Comparison of ENCODE assay signal across 8 cellular contexts in genomic region chr1:65068202-65069011, GRCh38.
DNase-seq lines count a peak whose midpoint lies in the region; ATAC-seq and TF ChIP-seq lines count a peak whose summit lies in the region.

No MANE protein-coding gene starts in this region.

- H3K36me3 Mint-ChIP-seq in activated naive CD8-positive, alpha-beta T cell treated with anti-CD3 and anti-CD28 coated beads, Interleukin-2, amount 10 ng/mL, durations not matched to agents 7 days and 5 days, result peaks cover 2% of the 10 kb centered on the region

- POLR2A ChIA-PET in activated naive CD8-positive, alpha-beta T cell treated with anti-CD3 and anti-CD28 coated beads, Interleukin-2, amount 10 ng/mL, durations not matched to agents 7 days and 5 days (lab: Charles Lee), result interaction anchor here (1.3 kb wide), 1 partner anchor 102 kb away, joined by 7 read pairs; the partner anchor contains the start of gene JAK1

- TF ChIP-seq EP300 in sigmoid colon (IDR thresholded peaks at IDR 0.05), result no peak

- peak overlapping the region; percentile 89 for H3K4me3 Mint-ChIP-seq in activated naive CD8-positive, alpha-beta T cell treated with anti-CD3 and anti-CD28 coated beads, Interleukin-2, amount 10 ng/mL, durations not matched to agents 7 days and 5 days

- H3K9me3 Mint-ChIP-seq in activated naive CD8-positive, alpha-beta T cell treated with anti-CD3 and anti-CD28 coated beads, Interleukin-2, amount 10 ng/mL, durations not matched to agents 7 days and 5 days, result no peaks in the 10 kb centered on the region

- DNase-seq in NCI-H1694 (lab: John Stamatoyannopoulos, UW), result peak; percentile 55
- DNase-seq in activated naive CD8-positive, alpha-beta T cell treated with anti-CD3 and anti-CD28 coated beads, Interleukin-2, amount 10 ng/mL, durations not matched to agents 7 days and 5 days, result no peak
- peak; percentile 16 for DNase-seq in hepatocyte (ENCODE audit: low spot score)
- DNase-seq in sigmoid colon, result no peak
- no peak for DNase-seq in ecto neural progenitor cell (ENCODE audit: low spot score)
- no peak for DNase-seq in mesenteric fat pad (ENCODE audit: low spot score)

- peak overlapping the region; percentile 93 for H3K27ac Mint-ChIP-seq in activated naive CD8-positive, alpha-beta T cell treated with anti-CD3 and anti-CD28 coated beads, Interleukin-2, amount 10 ng/mL, durations not matched to agents 7 days and 5 days

- peaks cover 6% of the 10 kb centered on the region for H3K27me3 Mint-ChIP-seq in activated naive CD8-positive, alpha-beta T cell treated with anti-CD3 and anti-CD28 coated beads, Interleukin-2, amount 10 ng/mL, durations not matched to agents 7 days and 5 days

- no peaks in the 10 kb centered on the region for H3K27me3 ChIP-seq in BLaER1 treated with 17β-estradiol and CSF1 and Interleukin-3, amounts not matched to agents 10 nM and 100 nM
- H3K27me3 ChIP-seq in hepatocyte (peaks cover 13% of the 10 kb centered on the region), sigmoid colon (no peaks in the 10 kb centered on the region)

- intact Hi-C loops in sigmoid colon (cut with DNase I), result loop anchor here (2.0 to 10.0 kb wide), 8 partner anchors 102 to 1859 kb away; partner anchors contain the start of genes JAK1, LEPR, LEPROT and RAVER2

- peak overlapping the region; percentile 76 to 91 (median 86) for H3K4me3 ChIP-seq in BLaER1 treated with 17β-estradiol and CSF1 and Interleukin-3, amounts not matched to agents 10 nM and 100 nM
- H3K4me3 ChIP-seq in hepatocyte, result peak overlapping the region; percentile 77
- peak overlapping the region; percentile 91 to 95 (median 94) for H3K4me3 ChIP-seq in sigmoid colon

- peaks cover 30% of the 10 kb centered on the region for H3K4me1 Mint-ChIP-seq in activated naive CD8-positive, alpha-beta T cell treated with anti-CD3 and anti-CD28 coated beads, Interleukin-2, amount 10 ng/mL, durations not matched to agents 7 days and 5 days

- peaks cover 4% of the 10 kb centered on the region for H3K79me2 ChIP-seq in hepatocyte

- no peaks in the 10 kb centered on the region for H3K9me2 ChIP-seq in hepatocyte (replicated peaks; ENCODE audit: insufficient read depth)

- H3K36me3 ChIP-seq in BLaER1 treated with 17β-estradiol and CSF1 and Interleukin-3, amounts not matched to agents 10 nM and 100 nM, result no peaks in the 10 kb centered on the region
- H3K36me3 ChIP-seq in hepatocyte (replicated peaks; ENCODE audit: insufficient read depth, low read depth) (no peaks in the 10 kb centered on the region), sigmoid colon (peaks cover 0 to 4% (median 0%) of the 10 kb centered on the region in 4 donors)

- peaks cover 6 to 28% (median 23%) of the 10 kb centered on the region in 11 experiments; a peak in 13 of 22 replicates for H4K20me1 ChIP-seq in BLaER1 treated with 17β-estradiol and CSF1 and Interleukin-3, amounts not matched to agents 10 nM and 100 nM
- no peaks in the 10 kb centered on the region for H4K20me1 ChIP-seq in hepatocyte (ENCODE audit: insufficient read depth, poor library complexity, severe bottlenecking)

- H3K9me3 ChIP-seq in BLaER1 treated with 17β-estradiol and CSF1 and Interleukin-3, amounts not matched to agents 10 nM and 100 nM (replicated peaks in 1 of 11), result no peaks in the 10 kb centered on the region
- H3K9me3 ChIP-seq in hepatocyte (ENCODE audit: low read depth) (no peaks in the 10 kb centered on the region), sigmoid colon (no peaks in the 10 kb centered on the region)

- TF ChIP-seq CTCF in hepatocyte (IDR thresholded peaks at IDR 0.05; ENCODE audit: poor library complexity) (no peak), sigmoid colon (IDR thresholded peaks at IDR 0.05) (no peak)

- ATAC-seq in GM18505 (IDR thresholded peaks at IDR 0.05; ENCODE audit: unreplicated experiment), result peak; percentile 3
- ATAC-seq in activated naive CD8-positive, alpha-beta T cell treated with anti-CD3 and anti-CD28 coated beads, Interleukin-2, amount 10 ng/mL, durations not matched to agents 7 days and 5 days (ENCODE audit: low read depth), result peak; percentile 7

- peak overlapping the region; percentile 91 to 100 (median 96) for H3K27ac ChIP-seq in BLaER1 treated with 17β-estradiol and CSF1 and Interleukin-3, amounts not matched to agents 10 nM and 100 nM
- H3K27ac ChIP-seq in hepatocyte, result peak overlapping the region; percentile 91
- H3K27ac ChIP-seq in sigmoid colon, result peak overlapping the region; percentile 99 to 100 (median 100)

- peaks cover 26 to 40% (median 32%) of the 10 kb centered on the region in 10 experiments for H3K4me1 ChIP-seq in BLaER1 treated with 17β-estradiol and CSF1 and Interleukin-3, amounts not matched to agents 10 nM and 100 nM
- H3K4me1 ChIP-seq in hepatocyte (ENCODE audit: insufficient read depth) (peaks cover 9% of the 10 kb centered on the region), sigmoid colon (peaks cover 0 to 32% (median 27%) of the 10 kb centered on the region in 4 donors)

- peak overlapping the region; percentile 93 to 99 (median 97) for H3K9ac ChIP-seq in BLaER1 treated with 17β-estradiol and CSF1 and Interleukin-3, amounts not matched to agents 10 nM and 100 nM

- 10% methylated on average over 20 of the region's 20 CpGs for WGBS in hepatocyte (ENCODE audit: low lambda C conversion rate, missing lambda C conversion rate)
- 0 to 1% methylated on average over 20 of the region's 20 CpGs for WGBS in sigmoid colon, 2 donors

- TF ChIP-seq POLR2A in GM18505 (IDR thresholded peaks at IDR 0.05; ENCODE audit: borderline replicate concordance, extremely low read depth, insufficient read depth, insufficient read length) (no peak), sigmoid colon (IDR thresholded peaks at IDR 0.05) (no peak)

- H2AFZ ChIP-seq in hepatocyte, result peak overlapping the region; percentile 70

- peak overlapping the region; percentile 77 to 97 (median 92) for H3K4me2 ChIP-seq in BLaER1 treated with 17β-estradiol and CSF1 and Interleukin-3, amounts not matched to agents 10 nM and 100 nM
- peak overlapping the region; percentile 89 for H3K4me2 ChIP-seq in hepatocyte

Comparison
In these comparisons a context has a peak if more than half of its experiments do, and no peak if none do; other contexts are left out.
1. DNase-seq: peak in NCI-H1694 (single experiment) and hepatocyte (single experiment); none in activated naive CD8-positive, alpha-beta T cell treated with anti-CD3 and anti-CD28 coated beads, Interleukin-2, amount 10 ng/mL, durations not matched to agents 7 days and 5 days (single experiment), sigmoid colon (single experiment), ecto neural progenitor cell (single experiment) and mesenteric fat pad (single experiment).
2. Peak in every context shown above with its lines, with median percentiles within 50 percentile points of each other: H3K27ac ChIP-seq and H3K4me3 ChIP-seq.